4 cellular contexts compared by ENCODE assay signal in the genomic region with DNA sequence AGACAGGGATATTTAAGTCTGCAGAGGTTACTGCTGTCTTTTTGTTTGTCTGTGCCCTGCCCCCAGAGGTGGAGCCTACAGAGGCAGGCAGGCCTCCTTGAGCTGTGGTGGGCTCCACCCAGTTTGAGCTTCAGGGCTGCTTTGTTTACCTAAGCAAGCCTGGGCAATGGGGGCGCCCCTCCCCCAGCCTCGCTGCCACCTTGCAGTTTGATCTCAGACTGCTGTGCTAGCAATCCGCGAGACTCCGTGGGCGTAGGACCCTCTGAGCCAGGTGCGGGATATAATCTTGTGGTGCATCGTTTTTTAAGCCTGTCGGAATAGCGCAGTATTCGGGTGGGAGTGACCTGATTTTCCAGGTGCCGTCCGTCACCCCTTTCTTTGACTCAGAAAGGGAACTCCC. TPM values are rescaled to one million over a fixed set of nuclear protein-coding genes. Genes with fewer than 3 reads are reported as not detected.
"Had no signal": no experiment of that assay in that cellular context is flagged by ENCODE, and none has a peak within 500 bp of the region (broad histone marks: within the 10 kb centered on the region; RNA-seq: fewer than 3 reads in every experiment).

No MANE protein-coding gene starts in this region.

RNA-seq across cellular contexts. Expression of a gene that starts 47.3 kb away (rescaled TPM):
- total RNA-seq: LHCN-M2, MCF 10A, OCI-LY7, Right ventricle myocardium inferior had no signal
